Comparison of ENCODE assay signal across 13 cellular contexts in genomic region chr3:171095063-171095462, GRCh38.
DNase-seq lines count a peak whose midpoint lies in the region; ATAC-seq and TF ChIP-seq lines count a peak whose summit lies in the region.
"Had no signal": no experiment of that assay in that cellular context is flagged by ENCODE, and none has a peak within 500 bp of the region (broad histone marks: within the 10 kb centered on the region; RNA-seq: fewer than 3 reads in every experiment).

No MANE protein-coding gene starts in this region.

- peaks cover 30% of the 10 kb centered on the region for H3K36me3 Mint-ChIP-seq in T-helper 17 cell (ENCODE audit: low read depth)

- no peak overlapping the region for H3K27ac ChIP-seq in dorsolateral prefrontal cortex
- H3K27ac ChIP-seq: stomach had no signal

- no peak overlapping the region for H3K4me3 Mint-ChIP-seq in T-helper 17 cell
- H3K4me3 Mint-ChIP-seq: natural killer cell treated with Interleukin-12 subunit alpha and Interleukin-12 subunit beta and Interleukin-15 and Interleukin-18, amount 100 ng/mL, for 72 hours had no signal

- H3K4me3 ChIP-seq in dorsolateral prefrontal cortex: no peak overlapping the region
- H3K4me3 ChIP-seq: stomach had no signal

- H3K27ac Mint-ChIP-seq in T-helper 17 cell: peak overlapping the region; percentile 60
- H3K27ac Mint-ChIP-seq: natural killer cell treated with Interleukin-12 subunit alpha and Interleukin-12 subunit beta and Interleukin-15 and Interleukin-18, amount 100 ng/mL, for 72 hours had no signal

- H3K27me3 Mint-ChIP-seq in T-helper 17 cell: no peaks in the 10 kb centered on the region
- H3K27me3 Mint-ChIP-seq: natural killer cell treated with Interleukin-12 subunit alpha and Interleukin-12 subunit beta and Interleukin-15 and Interleukin-18, amount 100 ng/mL, for 72 hours had no signal

- no peak for TF ChIP-seq POLR2A in erythroblast (IDR thresholded peaks at IDR 0.05; ENCODE audit: low read length)

- no peaks in the 10 kb centered on the region for H3K9me3 ChIP-seq in T-helper 17 cell (ENCODE audit: control insufficient read depth, low read length, poor library complexity, severe bottlenecking)
- H3K9me3 ChIP-seq: stomach had no signal

- DNase-seq in T-helper 17 cell: no peak
- DNase-seq in erythroblast (lab: John Stamatoyannopoulos, UW): no peak
- no peak for DNase-seq in dorsolateral prefrontal cortex
- no peak for DNase-seq in SW480 (ENCODE audit: low spot score)
- DNase-seq in kidney tubule cell (ENCODE audit: low spot score): no peak
- DNase-seq: activated CD8-positive, alpha-beta memory T cell treated with anti-CD3 and anti-CD28 coated beads for 24 hours; COR-L47; NCI-H446; stomach had no signal

- intact Hi-C loops in dorsolateral prefrontal cortex (cut with DNase I): no loop called here

- peaks cover 8% of the 10 kb centered on the region for H3K4me1 Mint-ChIP-seq in T-helper 17 cell

- ATAC-seq in GM18870 (IDR thresholded peaks at IDR 0.05; ENCODE audit: unreplicated experiment): peak; percentile 95
- ATAC-seq in GM21515 (IDR thresholded peaks at IDR 0.05; ENCODE audit: unreplicated experiment): peak; percentile 74
- peak; percentile 86 for ATAC-seq in HG03103 (IDR thresholded peaks at IDR 0.05; ENCODE audit: low read depth, unreplicated experiment)
- no peak for ATAC-seq in T-helper 17 cell
- ATAC-seq: natural killer cell treated with Interleukin-12 subunit alpha and Interleukin-12 subunit beta and Interleukin-15 and Interleukin-18, amount 100 ng/mL, for 72 hours had no signal

- TF ChIP-seq CTCF in dorsolateral prefrontal cortex (IDR thresholded peaks at IDR 0.05 in 54 of 56, conservative IDR thresholded peaks at IDR 0.05 in 2 of 56; ENCODE audit: low read depth in 1 of 56, partially characterized antibody in 56 of 56): no peak

- no peaks in the 10 kb centered on the region for H3K27me3 ChIP-seq in dorsolateral prefrontal cortex
- H3K27me3 ChIP-seq: stomach had no signal
